In genomic region chr6:7568021-7568420, GRCh38 we compare ENCODE assay signal across 19 cellular contexts. TPM values are rescaled to one million over a fixed set of nuclear protein-coding genes. Genes with fewer than 3 reads are reported as not detected.
DNase-seq lines count a peak whose midpoint lies in the region; TF ChIP-seq lines count a peak whose summit lies in the region.
"Had no signal": no experiment of that assay in that cellular context is flagged by ENCODE, and none has a peak within 500 bp of the region (broad histone marks: within the 10 kb centered on the region; RNA-seq: fewer than 3 reads in every experiment).

No MANE protein-coding gene starts in this region.

- H2AFZ ChIP-seq in mesenchymal stem cell (ENCODE audit: low read depth, low read length) = peak overlapping the region; percentile 37
- H2AFZ ChIP-seq: GM23338 had no signal

- H3K4me1 ChIP-seq in A673 (ENCODE audit: insufficient read depth, low read length, poor library complexity, severe bottlenecking) (no peaks in the 10 kb centered on the region), mesenchymal stem cell (ENCODE audit: control insufficient read depth, insufficient read depth, low read depth, low read length) (no peaks in the 10 kb centered on the region)
- H3K4me1 ChIP-seq: left ventricle myocardium inferior had no signal

- H3K9me3 ChIP-seq in A673 (ENCODE audit: low read depth, low read length, poor library complexity, severe bottlenecking) (no peaks in the 10 kb centered on the region), mesenchymal stem cell (ENCODE audit: control insufficient read depth, low read length) (no peaks in the 10 kb centered on the region)
- H3K9me3 ChIP-seq: heart left ventricle, left ventricle myocardium inferior, neutrophil had no signal

- no peak overlapping the region for H4K91ac ChIP-seq in mesenchymal stem cell (ENCODE audit: low read length)

- H3K4ac ChIP-seq in mesenchymal stem cell (ENCODE audit: low read depth in 1 of 2, low read length in 2 of 2) = no peak overlapping the region

- H2BK5ac ChIP-seq in mesenchymal stem cell (ENCODE audit: low read depth, low read length, poor library complexity, severe bottlenecking) = no peak overlapping the region

- H3K27ac ChIP-seq in A673 (ENCODE audit: low read depth, low read length, poor library complexity, severe bottlenecking) = no peak overlapping the region
- H3K27ac ChIP-seq in mesenchymal stem cell (ENCODE audit: low read length, poor library complexity, severe bottlenecking) = no peak overlapping the region
- no peak overlapping the region for H3K27ac ChIP-seq in RWPE1
- H3K27ac ChIP-seq: heart left ventricle, left ventricle myocardium inferior, neutrophil had no signal

- no peak overlapping the region for H2BK15ac ChIP-seq in mesenchymal stem cell (ENCODE audit: low read depth, poor library complexity, severe bottlenecking)

- H3K14ac ChIP-seq in mesenchymal stem cell (ENCODE audit: low read length in 2 of 2) = no peak overlapping the region

- no peak overlapping the region for H4K8ac ChIP-seq in mesenchymal stem cell (ENCODE audit: low read length)

- no peak overlapping the region for H2BK120ac ChIP-seq in mesenchymal stem cell (ENCODE audit: low read depth, low read length)

- no TSS peak for BruUV-seq in A673 (replicated peaks; lab: Mats Ljungman, UMichigan)

- no peaks in the 10 kb centered on the region for H3K27me3 ChIP-seq in A673 (replicated peaks; ENCODE audit: insufficient read depth, low read depth, low read length, poor library complexity)
- H3K27me3 ChIP-seq in mesenchymal stem cell (ENCODE audit: control insufficient read depth in 1 of 2, insufficient read depth in 1 of 2, low read length in 2 of 2) = no peaks in the 10 kb centered on the region

- H3K4me2 ChIP-seq in mesenchymal stem cell (ENCODE audit: low read length, poor library complexity, severe bottlenecking) = no peak overlapping the region
- H3K4me2 ChIP-seq: GM23338 had no signal

- DNase-seq in A673 (ENCODE audit: low spot score) (peak; percentile 18), GM03348 (ENCODE audit: low spot score) (peak; percentile 87), choroid plexus epithelial cell (ENCODE audit: low read depth) (peak; percentile 87), mesenchymal stem cell (no peak), RWPE1 (ENCODE audit: low spot score) (no peak), NCI-H2029 treated with DMSO at 0.1 percent for 48 hours (lab: John Stamatoyannopoulos, UW) (no peak), DMS153 (lab: John Stamatoyannopoulos, UW) (no peak), A172 (ENCODE audit: low spot score) (no peak)
- DNase-seq: activated CD4-positive, alpha-beta T cell treated with anti-CD3 and anti-CD28 coated beads, Interleukin-2, amount 10 ng/mL, durations not matched to agents 7 days and 5 days; CD8-positive, alpha-beta memory T cell; DMS79; heart left ventricle; left ventricle myocardium inferior; MM.1S; NCI-H748 treated with DMSO at 0.1 percent for 48 hours; retina; SIG-M5 had no signal

- CTCF ChIA-PET in A673 (lab: Charles Lee) = no interaction called here
- CTCF ChIA-PET in RWPE1 (lab: Yijun Ruan, JAX) = interaction anchor here (1.4 kb wide), 1 partner anchor 12 kb away, joined by 3 read pairs; no protein-coding TSS in a partner anchor

- no peak overlapping the region for H3K4me3 ChIP-seq in A673 (ENCODE audit: low read depth, low read length, poor library complexity, severe bottlenecking)
- H3K4me3 ChIP-seq in choroid plexus epithelial cell (ENCODE audit: low read depth, low read length) = no peak overlapping the region
- no peak overlapping the region for H3K4me3 ChIP-seq in mesenchymal stem cell (ENCODE audit: insufficient read depth in 1 of 2, low read depth in 1 of 2, low read length in 2 of 2)
- H3K4me3 ChIP-seq: GM23338, heart left ventricle, left ventricle myocardium inferior had no signal

- H3K79me1 ChIP-seq in mesenchymal stem cell (replicated peaks; ENCODE audit: low read length, poor library complexity, severe bottlenecking) = peaks cover 3% of the 10 kb centered on the region

- H2BK12ac ChIP-seq in mesenchymal stem cell (ENCODE audit: low read length in 2 of 2) = no peak overlapping the region

- intact Hi-C loops in A673 (cut with micrococcal nuclease; ENCODE audit: unreplicated experiment) = no loop called here

- no peak overlapping the region for H2AK5ac ChIP-seq in mesenchymal stem cell (ENCODE audit: low read length, severe bottlenecking)

- H3K23ac ChIP-seq in mesenchymal stem cell (ENCODE audit: low read length in 2 of 2) = no peak overlapping the region

- no peak overlapping the region for H3K18ac ChIP-seq in mesenchymal stem cell (ENCODE audit: low read depth in 1 of 2, low read length in 2 of 2)

- TF ChIP-seq CTCF in A673 (conservative IDR thresholded peaks at IDR 0.05; ENCODE audit: low read depth, low read length) (no peak), choroid plexus epithelial cell (conservative IDR thresholded peaks at IDR 0.05; ENCODE audit: low read depth, low read length) (no peak), RWPE1 (conservative IDR thresholded peaks at IDR 0.05; ENCODE audit: low read depth) (no peak)

- POLR2A ChIA-PET in A673 (lab: Charles Lee; ENCODE audit: low non-redundant PET) = interaction anchor here (0.6 kb wide), 1 partner anchor 1149 kb away, joined by 3 read pairs; no protein-coding TSS in a partner anchor
- POLR2A ChIA-PET in RWPE1 (lab: Yijun Ruan, JAX; ENCODE audit: low non-redundant PET) = no interaction called here

- no peak overlapping the region for H3K9ac ChIP-seq in mesenchymal stem cell (ENCODE audit: low read length)

- WGBS in mesenchymal stem cell = 83% methylated on average over 3 of the region's 3 CpGs

- H3K36me3 ChIP-seq in A673 (ENCODE audit: insufficient read depth, low read length, poor library complexity, severe bottlenecking) (no peaks in the 10 kb centered on the region), mesenchymal stem cell (ENCODE audit: control insufficient read depth in 1 of 2, insufficient read depth in 2 of 2, low read depth in 1 of 2, low read length in 2 of 2) (peaks cover 0 to 42% of the 10 kb centered on the region in 2 experiments)
- H3K36me3 ChIP-seq: neutrophil had no signal

RNA-seq across cellular contexts. Expression of gene SNRNP48, which starts 22.0 kb away (rescaled TPM):
- 27.4 and 29.4 TPM in 2 replicates for total RNA-seq in A673 (2021)
- 9.5 TPM for polyA plus RNA-seq in mesenchymal stem cell (2013, experiment 1 of 2)
- 10.3 TPM for polyA plus RNA-seq in mesenchymal stem cell (2013, experiment 2 of 2)
- total RNA-seq in A172 (2014; rRNA removed; shearing (Covaris generic)) = 12.6 and 17.0 TPM in 2 replicates

RNA-seq across cellular contexts. Expression of gene DSP, which starts 26.6 kb away (rescaled TPM):
- total RNA-seq in A673 (2021) = 0.28 and 0.46 TPM in 2 replicates
- polyA plus RNA-seq in mesenchymal stem cell (2013, experiment 1 of 2) = 8.5 TPM
- 7.8 TPM for polyA plus RNA-seq in mesenchymal stem cell (2013, experiment 2 of 2)
- total RNA-seq in A172 (2014; rRNA removed; shearing (Covaris generic)) = 39.5 and 40.9 TPM in 2 replicates

Comparison
In these comparisons a context has a peak if more than half of its experiments do, and no peak if none do; other contexts are left out.
1. DNase-seq: peak in A673 (single experiment), GM03348 (single experiment) and choroid plexus epithelial cell (single experiment); none in mesenchymal stem cell (single experiment), RWPE1 (single experiment), NCI-H2029 treated with DMSO at 0.1 percent for 48 hours (single experiment), DMS153 (single experiment) and A172 (single experiment).
2. RNA of gene DSP, which starts 26.6 kb away (total RNA-seq): 39.5 to 40.9 TPM in A172; 0.28 to 0.46 TPM in A673; every median in the first group is over 10 times any median in the second.